In genomic region chr4:1302159-1302558, GRCh38 we compare ENCODE assay signal across 25 cellular contexts.
"Had no signal": no experiment of that assay in that cellular context is flagged by ENCODE, and none has a peak within 500 bp of the region (broad histone marks: within the 10 kb centered on the region; RNA-seq: fewer than 3 reads in every experiment).

No MANE protein-coding gene starts in this region.

- FAIRE-seq: kidney had no signal

- H3K27ac ChIP-seq: cardiac muscle cell, lower lobe of right lung had no signal

- H3K27ac Mint-ChIP-seq: activated CD4-positive, alpha-beta T cell treated with anti-CD3 and anti-CD28 coated beads, Interleukin-2, amount 10 ng/mL, durations not matched to agents 24 days and 14 days; activated CD8-positive, alpha-beta memory T cell treated with anti-CD3 and anti-CD28 coated beads, Interleukin-2, amount 10 ng/mL, durations not matched to agents 7 days and 5 days; endodermal cell had no signal

- H3K4me1 Mint-ChIP-seq: neural crest cell had no signal

- ATAC-seq: activated CD8-positive, alpha-beta memory T cell treated with anti-CD3 and anti-CD28 coated beads, Interleukin-2, amount 10 ng/mL, durations not matched to agents 7 days and 5 days; activated CD8-positive, alpha-beta T cell treated with anti-CD3 and anti-CD28 coated beads for 36 hours; body of pancreas; left lobe of liver; lower lobe of right lung had no signal

- H3K27me3 Mint-ChIP-seq: activated CD4-positive, alpha-beta T cell treated with anti-CD3 and anti-CD28 coated beads, Interleukin-2, amount 10 ng/mL, durations not matched to agents 24 days and 14 days; activated CD8-positive, alpha-beta memory T cell treated with anti-CD3 and anti-CD28 coated beads, Interleukin-2, amount 10 ng/mL, durations not matched to agents 7 days and 5 days; activated CD8-positive, alpha-beta T cell treated with anti-CD3 and anti-CD28 coated beads for 36 hours; naive B cell had no signal

- H3K27me3 ChIP-seq: body of pancreas, cardiac muscle cell, esophagus squamous epithelium, gastrocnemius medialis, sigmoid colon, upper lobe of left lung had no signal

- H3K36me3 ChIP-seq: cardiac muscle cell, gastrocnemius medialis had no signal

- DNase-seq: activated CD4-positive, alpha-beta T cell treated with anti-CD3 and anti-CD28 coated beads, Interleukin-2, amount 10 ng/mL, durations not matched to agents 24 days and 14 days; activated CD4-positive, CD25-positive, alpha-beta regulatory T cell; activated CD8-positive, alpha-beta memory T cell treated with anti-CD3 and anti-CD28 coated beads, Interleukin-2, amount 10 ng/mL, durations not matched to agents 7 days and 5 days; activated CD8-positive, alpha-beta T cell treated with anti-CD3 and anti-CD28 coated beads for 36 hours; activated effector memory CD4-positive, alpha-beta T cell treated with Interleukin-2 at 50 U/mL for 16 hours; activated naive CD4-positive, alpha-beta T cell treated with anti-CD3 and anti-CD28 coated beads for 36 hours; anterior cingulate cortex; body of pancreas; cortex of kidney; endodermal cell; esophagus squamous epithelium; gastrocnemius medialis; head of caudate nucleus; kidney; naive B cell; sigmoid colon; stimulated activated CD4-positive, alpha-beta T cell treated with anti-CD3 and anti-CD28 coated beads, Interleukin-4, amount 100 ng/mL, for 1 hour; stimulated activated naive CD4-positive, alpha-beta T cell; T-helper 1 cell; T-helper 9 cell; upper lobe of left lung had no signal

- H3K4me3 Mint-ChIP-seq: activated CD4-positive, alpha-beta T cell treated with anti-CD3 and anti-CD28 coated beads, Interleukin-2, amount 10 ng/mL, durations not matched to agents 24 days and 14 days; activated CD8-positive, alpha-beta memory T cell treated with anti-CD3 and anti-CD28 coated beads, Interleukin-2, amount 10 ng/mL, durations not matched to agents 7 days and 5 days; activated CD8-positive, alpha-beta T cell treated with anti-CD3 and anti-CD28 coated beads for 36 hours; activated naive CD4-positive, alpha-beta T cell treated with anti-CD3 and anti-CD28 coated beads for 36 hours; endodermal cell; naive B cell; neural crest cell had no signal

- H3K9me3 Mint-ChIP-seq: activated CD4-positive, alpha-beta T cell treated with anti-CD3 and anti-CD28 coated beads, Interleukin-2, amount 10 ng/mL, durations not matched to agents 24 days and 14 days; activated CD8-positive, alpha-beta T cell treated with anti-CD3 and anti-CD28 coated beads for 36 hours; activated naive CD4-positive, alpha-beta T cell treated with anti-CD3 and anti-CD28 coated beads for 36 hours; endodermal cell; naive B cell; neural crest cell had no signal

- H3K4me3 ChIP-seq: body of pancreas, cardiac muscle cell, esophagus squamous epithelium, gastrocnemius medialis, lower lobe of right lung, sigmoid colon, upper lobe of left lung had no signal

- H3K9me3 ChIP-seq: body of pancreas, esophagus squamous epithelium, gastrocnemius medialis, lower lobe of right lung, sigmoid colon, upper lobe of left lung had no signal
